In the genomic region with DNA sequence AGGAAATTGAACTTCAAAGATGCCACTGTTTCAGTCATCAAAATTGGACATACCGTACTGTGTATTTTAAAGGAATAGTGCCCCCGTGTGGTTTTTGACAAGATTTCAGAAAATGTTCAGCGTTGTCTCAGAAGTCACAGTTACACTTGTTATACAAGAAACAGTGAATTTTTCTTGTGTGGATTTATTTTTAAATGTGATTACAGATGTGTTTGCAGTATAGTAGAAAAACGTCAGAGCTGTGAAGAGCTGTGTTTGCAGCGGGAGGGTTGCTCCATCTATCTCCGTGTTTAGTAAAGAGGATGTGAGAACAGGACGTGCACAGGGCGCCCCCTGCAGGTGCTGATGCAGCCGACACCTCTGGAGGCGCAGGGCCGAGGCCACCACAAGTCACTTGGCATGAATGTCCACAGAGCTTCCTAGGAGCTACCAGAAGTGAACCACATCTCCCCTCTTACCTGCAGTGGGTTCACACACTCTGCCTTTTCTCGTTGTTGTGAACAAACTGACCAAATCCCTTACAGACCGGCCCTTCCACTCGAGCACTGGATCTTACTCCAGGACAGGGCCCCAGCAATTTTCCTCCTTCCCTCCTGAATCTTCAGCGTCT, we compare ENCODE assay signal across 7 cellular contexts.
DNase-seq lines count a peak whose midpoint lies in the region; ATAC-seq and TF ChIP-seq lines count a peak whose summit lies in the region.

No MANE protein-coding gene starts in this region.

- no peaks in the 10 kb centered on the region for H3K79me2 ChIP-seq in hepatocyte

- 18% methylated on average over 15 of the region's 15 CpGs for WGBS in hepatocyte (ENCODE audit: low lambda C conversion rate, missing lambda C conversion rate)

- H3K27me3 ChIP-seq in ascending aorta (no peaks in the 10 kb centered on the region), hepatocyte (no peaks in the 10 kb centered on the region), gastrocnemius medialis (no peaks in the 10 kb centered on the region)

- ATAC-seq in GM18499 (IDR thresholded peaks at IDR 0.05; ENCODE audit: insufficient read depth, unreplicated experiment) (peak; percentile 88), HG02938 (IDR thresholded peaks at IDR 0.05; ENCODE audit: unreplicated experiment) (peak; percentile 92), gastrocnemius medialis (peak; percentile 93)

- H3K9me2 ChIP-seq in hepatocyte (replicated peaks; ENCODE audit: insufficient read depth), result no peaks in the 10 kb centered on the region

- no peaks in the 10 kb centered on the region for H3K36me3 Mint-ChIP-seq in T-helper 2 cell treated with Interferon-gamma antibody and Interleukin-4, amounts not matched to agents 5 μg/mL and 100 μg/mL, for 36 hours (ENCODE audit: low read depth)

- intact Hi-C loops in ascending aorta (cut with DNase I), result loop anchor here (5.0 kb wide), 1 partner anchor 333 kb away; no protein-coding TSS in a partner anchor
- intact Hi-C loops in gastrocnemius medialis (cut with DNase I; ENCODE audit: low total_unique reads), result loop anchor here (1.0 kb wide), 1 partner anchor 26 kb away; no protein-coding TSS in a partner anchor

- no peak overlapping the region for H3K27ac Mint-ChIP-seq in T-helper 2 cell treated with Interferon-gamma antibody and Interleukin-4, amounts not matched to agents 5 μg/mL and 100 μg/mL, for 36 hours

- DNase-seq in NCI-H146 treated with DMSO at 0.1 percent for 48 hours (lab: John Stamatoyannopoulos, UW; ENCODE audit: unreplicated experiment), result peak; percentile 72
- peak; percentile 72 for DNase-seq in T-helper 2 cell treated with Interferon-gamma antibody and Interleukin-4, amounts not matched to agents 5 μg/mL and 100 μg/mL, for 36 hours (ENCODE audit: low spot score)
- DNase-seq in ascending aorta (ENCODE audit: low spot score in 2 of 2), result peak; percentile 39 to 92
- DNase-seq in hepatocyte (ENCODE audit: low spot score), result peak; percentile 89
- DNase-seq in gastrocnemius medialis, result peak; percentile 44 to 78

- no peak for TF ChIP-seq POLR2A in gastrocnemius medialis (IDR thresholded peaks at IDR 0.05)

- H3K4me2 ChIP-seq in hepatocyte, result peak overlapping the region; percentile 76

- H3K27me3 Mint-ChIP-seq in T-helper 2 cell treated with Interferon-gamma antibody and Interleukin-4, amounts not matched to agents 5 μg/mL and 100 μg/mL, for 36 hours (ENCODE audit: low read depth), result peaks cover 4% of the 10 kb centered on the region

- H3K27ac ChIP-seq in ascending aorta (no peak overlapping the region), hepatocyte (no peak overlapping the region), gastrocnemius medialis (no peak overlapping the region)

- peak; percentile 89 to 97 (median 95) for TF ChIP-seq CTCF in ascending aorta (IDR thresholded peaks at IDR 0.05)
- TF ChIP-seq CTCF in hepatocyte (IDR thresholded peaks at IDR 0.05; ENCODE audit: poor library complexity), result peak; percentile 99
- peak; percentile 87 to 96 (median 91) for TF ChIP-seq CTCF in gastrocnemius medialis (IDR thresholded peaks at IDR 0.05 in 4 of 5, conservative IDR thresholded peaks at IDR 0.05 in 1 of 5)

- H3K4me1 Mint-ChIP-seq in T-helper 2 cell treated with Interferon-gamma antibody and Interleukin-4, amounts not matched to agents 5 μg/mL and 100 μg/mL, for 36 hours (ENCODE audit: low read depth), result peaks cover 9% of the 10 kb centered on the region

- no peaks in the 10 kb centered on the region for H3K36me3 ChIP-seq in ascending aorta
- H3K36me3 ChIP-seq in hepatocyte (replicated peaks; ENCODE audit: insufficient read depth, low read depth), result no peaks in the 10 kb centered on the region
- H3K36me3 ChIP-seq in gastrocnemius medialis, result no peaks in the 10 kb centered on the region

- peak overlapping the region; percentile 77 for H3K4me3 Mint-ChIP-seq in T-helper 2 cell treated with Interferon-gamma antibody and Interleukin-4, amounts not matched to agents 5 μg/mL and 100 μg/mL, for 36 hours

- H3K9me3 ChIP-seq in ascending aorta, result no peaks in the 10 kb centered on the region
- no peaks in the 10 kb centered on the region for H3K9me3 ChIP-seq in hepatocyte (ENCODE audit: low read depth)
- no peaks in the 10 kb centered on the region for H3K9me3 ChIP-seq in gastrocnemius medialis

- peak overlapping the region; percentile 43 to 49 for H3K4me3 ChIP-seq in ascending aorta
- peak overlapping the region; percentile 23 for H3K4me3 ChIP-seq in hepatocyte
- peak overlapping the region; percentile 38 to 49 (median 44) for H3K4me3 ChIP-seq in gastrocnemius medialis

- H3K9me3 Mint-ChIP-seq in T-helper 2 cell treated with Interferon-gamma antibody and Interleukin-4, amounts not matched to agents 5 μg/mL and 100 μg/mL, for 36 hours, result no peaks in the 10 kb centered on the region

- H2AFZ ChIP-seq in hepatocyte, result peak overlapping the region; percentile 37

- in situ Hi-C loops in gastrocnemius medialis (cut with MboI; ENCODE audit: low sequenced_read_pairs in 4 of 4), result loop anchor here (25.0 kb wide), 3 partner anchors 137 to 1487 kb away; no protein-coding TSS in a partner anchor

- no peaks in the 10 kb centered on the region for H4K20me1 ChIP-seq in hepatocyte (ENCODE audit: insufficient read depth, poor library complexity, severe bottlenecking)

- H3K4me1 ChIP-seq in ascending aorta, result no peaks in the 10 kb centered on the region
- no peaks in the 10 kb centered on the region for H3K4me1 ChIP-seq in hepatocyte (ENCODE audit: insufficient read depth)
- no peaks in the 10 kb centered on the region for H3K4me1 ChIP-seq in gastrocnemius medialis
